ENCODE assay signal across 9 cellular contexts in the genomic region with DNA sequence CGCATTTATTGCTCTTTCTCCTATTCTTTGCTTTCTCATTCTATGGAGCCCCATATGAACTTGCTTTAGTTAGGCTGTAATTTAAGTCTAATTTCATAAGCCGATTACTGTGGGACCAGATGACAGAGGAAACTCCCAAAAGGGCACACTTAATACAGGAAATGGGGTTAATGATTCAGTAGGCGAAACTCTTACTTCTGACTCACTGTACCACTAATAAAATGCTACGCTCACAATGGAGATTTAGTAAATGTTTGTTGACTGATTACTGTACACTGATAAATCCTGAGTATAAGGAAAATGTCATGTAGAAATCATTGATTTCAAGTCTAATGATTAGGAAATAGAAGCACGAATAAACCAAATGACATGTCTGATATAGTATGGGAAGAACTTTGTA.
A peak's percentile ranks its signal among the peaks of the same experiment; 100 is the strongest.
DNase-seq lines count a peak whose midpoint lies in the region; ATAC-seq and TF ChIP-seq lines count a peak whose summit lies in the region.
"Had no signal": no experiment of that assay in that cellular context is flagged by ENCODE, and none has a peak within 500 bp of the region (broad histone marks: within the 10 kb centered on the region; RNA-seq: fewer than 3 reads in every experiment).

No MANE protein-coding gene starts in this region.

- H3T11ph ChIP-seq in H9 (ENCODE audit: low read length): no peak overlapping the region

- H3K56ac ChIP-seq in H9 (ENCODE audit: insufficient read length, low read depth, low read length): no peak overlapping the region

- WGBS in H9 (ENCODE audit: extremely low coverage, insufficient read length, low lambda C conversion rate): no CpG with 5 or more reads among the region's 5 CpGs

- no peak overlapping the region for H3K4ac ChIP-seq in H9 (ENCODE audit: low read depth, low read length)

- no peaks in the 10 kb centered on the region for H3K36me3 Mint-ChIP-seq in T-helper 17 cell (ENCODE audit: low read depth)
- no peaks in the 10 kb centered on the region for H3K36me3 Mint-ChIP-seq in H9 (ENCODE audit: insufficient read depth in 1 of 3, low read depth in 3 of 3)
- H3K36me3 Mint-ChIP-seq: activated naive CD8-positive, alpha-beta T cell had no signal

- H3K18ac ChIP-seq in H9 (ENCODE audit: insufficient read length, low read depth, low read length): no peak overlapping the region

- TF ChIP-seq CTCF in H9 (conservative IDR thresholded peaks at IDR 0.05): no peak

- H3K4me2 ChIP-seq in H9 (ENCODE audit: insufficient read depth, insufficient read length, low read length): no peak overlapping the region

- no peak overlapping the region for H3K4me3 Mint-ChIP-seq in T-helper 17 cell
- no peak overlapping the region for H3K4me3 Mint-ChIP-seq in H9
- H3K4me3 Mint-ChIP-seq: activated naive CD8-positive, alpha-beta T cell had no signal

- no peak overlapping the region for H4K8ac ChIP-seq in H9 (replicated peaks; ENCODE audit: insufficient read length, low read depth, low read length)

- no peak overlapping the region for H4K91ac ChIP-seq in H9 (ENCODE audit: insufficient read length, low read depth, low read length)

- DNase-seq in NCI-H524 (lab: John Stamatoyannopoulos, UW): peak; percentile 1 to 46
- no peak for DNase-seq in NCI-H524 treated with DMSO at 0.1 percent for 48 hours (lab: John Stamatoyannopoulos, UW)
- no peak for DNase-seq in T-helper 17 cell
- DNase-seq in stimulated activated naive CD8-positive, alpha-beta T cell treated with anti-CD3 and anti-CD28 coated beads, Interleukin-15, Interleukin-2, amounts not matched to agents 100 U/mL and 50 U/mL, for 24 hours: no peak
- DNase-seq in H9: no peak
- no peak for DNase-seq in hypothalamus (lab: John Stamatoyannopoulos, UW)
- no peak for DNase-seq in left ventricle myocardium superior

- no peak overlapping the region for H2BK15ac ChIP-seq in H9 (ENCODE audit: low read depth, low read length)

- H2BK20ac ChIP-seq in H9 (ENCODE audit: low read depth, low read length, poor library complexity, severe bottlenecking): no peak overlapping the region

- no peak overlapping the region for H2BK5ac ChIP-seq in H9 (ENCODE audit: insufficient read length, low read length)

- H3K9me3 Mint-ChIP-seq in H9: no peaks in the 10 kb centered on the region

- intact Hi-C loops in left ventricle myocardium superior (cut with micrococcal nuclease): no loop called here

- peak; percentile 93 for ATAC-seq in HG03060 (IDR thresholded peaks at IDR 0.05; ENCODE audit: low read depth, unreplicated experiment)
- peak; percentile 37 for ATAC-seq in T-helper 17 cell
- peak; percentile 85 for ATAC-seq in stimulated activated naive CD8-positive, alpha-beta T cell treated with anti-CD3 and anti-CD28 coated beads, Interleukin-15, Interleukin-2, amounts not matched to agents 100 U/mL and 50 U/mL, for 24 hours
- ATAC-seq in left ventricle myocardium superior: no peak

- no peak overlapping the region for H3K9ac ChIP-seq in H9 (ENCODE audit: extremely low read depth, insufficient read length, low read length)

- H3K27me3 ChIP-seq in H9 (ENCODE audit: insufficient read depth, low read length): no peaks in the 10 kb centered on the region

- no peaks in the 10 kb centered on the region for H3K79me1 ChIP-seq in H9 (ENCODE audit: insufficient read depth, low read depth, low read length, poor library complexity, severe bottlenecking)

- H3K14ac ChIP-seq in H9 (ENCODE audit: insufficient read depth, low read length): no peak overlapping the region

- H3K27ac Mint-ChIP-seq in T-helper 17 cell (no peak overlapping the region), H9 (no peak overlapping the region)
- H3K27ac Mint-ChIP-seq: activated naive CD8-positive, alpha-beta T cell had no signal

- H3K27me3 Mint-ChIP-seq in T-helper 17 cell: no peaks in the 10 kb centered on the region
- H3K27me3 Mint-ChIP-seq in H9 (ENCODE audit: low read depth): no peaks in the 10 kb centered on the region
- H3K27me3 Mint-ChIP-seq: activated naive CD8-positive, alpha-beta T cell had no signal

- H3K23ac ChIP-seq in H9 (ENCODE audit: insufficient read length, low read depth, low read length): no peak overlapping the region

- no peaks in the 10 kb centered on the region for H3K23me2 ChIP-seq in H9 (ENCODE audit: insufficient read length, low read depth, low read length, poor library complexity, severe bottlenecking)

- H3K4me1 Mint-ChIP-seq in T-helper 17 cell (no peaks in the 10 kb centered on the region), H9 (peaks cover 3 to 5% of the 10 kb centered on the region in 2 experiments; a peak in 1 of 4 replicates)

- H2AK5ac ChIP-seq in H9 (ENCODE audit: insufficient read length, low read length): no peak overlapping the region

- H3K9me3 ChIP-seq in T-helper 17 cell (ENCODE audit: control insufficient read depth, low read length, poor library complexity, severe bottlenecking) (no peaks in the 10 kb centered on the region), H9 (ENCODE audit: control insufficient read depth, low read depth, low read length) (no peaks in the 10 kb centered on the region)

- no peak overlapping the region for H2AFZ ChIP-seq in H9 (ENCODE audit: low read length)

- no peaks in the 10 kb centered on the region for H3K4me1 ChIP-seq in H9 (ENCODE audit: insufficient read depth, low read length)

- no peak overlapping the region for H2BK120ac ChIP-seq in H9 (ENCODE audit: low read depth, low read length, poor library complexity, severe bottlenecking)

- H4K5ac ChIP-seq in H9 (ENCODE audit: insufficient read length, low read depth, low read length): no peak overlapping the region

- no peaks in the 10 kb centered on the region for H3K79me2 ChIP-seq in H9 (ENCODE audit: insufficient read depth, low read length)

- H4K20me1 ChIP-seq in H9 (ENCODE audit: control insufficient read depth, insufficient read depth, insufficient read length): no peaks in the 10 kb centered on the region

- H2BK12ac ChIP-seq in H9 (ENCODE audit: insufficient read length, low read depth, low read length): no peak overlapping the region

- no peak overlapping the region for H3K27ac ChIP-seq in H9 (ENCODE audit: insufficient read length, low read depth, low read length)

Comparison
In these comparisons a context has a peak if more than half of its experiments do, and no peak if none do; other contexts are left out.
1. DNase-seq: peak in NCI-H524 (2 of 2); none in NCI-H524 treated with DMSO at 0.1 percent for 48 hours (single experiment), T-helper 17 cell (0 of 3), stimulated activated naive CD8-positive, alpha-beta T cell treated with anti-CD3 and anti-CD28 coated beads, Interleukin-15, Interleukin-2, amounts not matched to agents 100 U/mL and 50 U/mL, for 24 hours (single experiment), H9 (single experiment), hypothalamus (0 of 51) and left ventricle myocardium superior (single experiment).